ENCODE assay signal across 11 cellular contexts in genomic region chr16:68719993-68720489, GRCh38. TPM values are rescaled to one million over a fixed set of nuclear protein-coding genes. Genes with fewer than 3 reads are reported as not detected.
DNase-seq lines count a peak whose midpoint lies in the region; ATAC-seq and TF ChIP-seq lines count a peak whose summit lies in the region.
"Had no signal": no experiment of that assay in that cellular context is flagged by ENCODE, and none has a peak within 500 bp of the region (broad histone marks: within the 10 kb centered on the region; RNA-seq: fewer than 3 reads in every experiment).

No MANE protein-coding gene starts in this region.

- peaks cover 0 to 12% (median 0%) of the 10 kb centered on the region in 12 donors for H3K9me3 ChIP-seq in heart left ventricle

- DNase-seq in GM10266 (ENCODE audit: extremely low spot score) (peak; percentile 78), posterior cingulate gyrus (no peak), NCI-H1105 (lab: John Stamatoyannopoulos, UW) (no peak), heart left ventricle (no peak), lower leg skin (ENCODE audit: low spot score in 2 of 2) (no peak)
- DNase-seq: aorta, NCI-H1694 had no signal

- H3K27ac ChIP-seq in heart left ventricle: no peak overlapping the region
- H3K27ac ChIP-seq: VCaP had no signal

- ATAC-seq in GM18861 (IDR thresholded peaks at IDR 0.05; ENCODE audit: unreplicated experiment) (peak; percentile 78), GM21723 (IDR thresholded peaks at IDR 0.05; ENCODE audit: unreplicated experiment) (peak; percentile 93), HG03439 (IDR thresholded peaks at IDR 0.05; ENCODE audit: unreplicated experiment) (peak; percentile 86), heart left ventricle (no peak)

- H3K4me3 ChIP-seq in heart left ventricle (no peak overlapping the region), lower leg skin (ENCODE audit: low read depth, poor library complexity, severe bottlenecking) (no peak overlapping the region)

- no peak for TF ChIP-seq POLR2A in heart left ventricle (IDR thresholded peaks at IDR 0.05)
- no peak for TF ChIP-seq POLR2A in lower leg skin (IDR thresholded peaks at IDR 0.05)

- no peaks in the 10 kb centered on the region for H3K27me3 ChIP-seq in heart left ventricle

- no peaks in the 10 kb centered on the region for H3K4me1 ChIP-seq in heart left ventricle

- TF ChIP-seq CTCF in GM10266 (IDR thresholded peaks at IDR 0.05; ENCODE audit: control insufficient read depth, insufficient read depth, low read depth, missing control alignments): no peak
- no peak for TF ChIP-seq CTCF in heart left ventricle (IDR thresholded peaks at IDR 0.05)
- TF ChIP-seq CTCF in lower leg skin (IDR thresholded peaks at IDR 0.05): no peak

- intact Hi-C loops in posterior cingulate gyrus (cut with DNase I) (no loop called here), heart left ventricle (cut with DNase I) (no loop called here), lower leg skin (cut with DNase I; ENCODE audit: low total_unique reads) (no loop called here)

- H3K36me3 ChIP-seq in heart left ventricle: no peaks in the 10 kb centered on the region

- 77 to 85% (median 82%) methylated on average over 2 of the region's 2 CpGs for WGBS in heart left ventricle, 4 donors
- 80 to 82% methylated on average over 2 of the region's 2 CpGs for WGBS in lower leg skin, 2 donors

RNA-seq across cellular contexts. Expression of gene CDH1, which starts 17.1 kb away (rescaled TPM):
- total RNA-seq in heart left ventricle (1 to 10 TPM in 1 of 9 donors, under 1 TPM in 1, not detected in 7; 0.27 to 5.3 TPM), lower leg skin (100 to 1,000 TPM; 156 to 243 (median 188) TPM)
- under 1 TPM in 1 of 2 donors, not detected in 1; 0.08 TPM for polyA plus RNA-seq in heart left ventricle

Comparison
In these comparisons a context has a peak if more than half of its experiments do, and no peak if none do; other contexts are left out.
1. ATAC-seq: peak in GM18861 (single experiment), GM21723 (single experiment) and HG03439 (single experiment); none in heart left ventricle (0 of 4).
2. RNA of gene CDH1, which starts 17.1 kb away (total RNA-seq): 156 to 243 TPM in lower leg skin; 0.27 to 5.3 TPM in heart left ventricle; every median in the first group is over 10 times any median in the second.